Comparison of ENCODE assay signal across 22 cellular contexts in genomic region chr9:121301881-121302286, GRCh38. TPM values are rescaled to one million over a fixed set of nuclear protein-coding genes. Genes with fewer than 3 reads are reported as not detected.
DNase-seq lines count a peak whose midpoint lies in the region; ATAC-seq and TF ChIP-seq lines count a peak whose summit lies in the region.
"Had no signal": no experiment of that assay in that cellular context is flagged by ENCODE, and none has a peak within 500 bp of the region (broad histone marks: within the 10 kb centered on the region; RNA-seq: fewer than 3 reads in every experiment).

No MANE protein-coding gene starts in this region.

- H3K4me3 ChIP-seq in adipocyte (ENCODE audit: low read length) (peak overlapping the region; percentile 82), esophagus squamous epithelium (peak overlapping the region in 3 of 4 donors; percentile 53 to 82 (median 79)), prostate gland (no peak overlapping the region), thoracic aorta (peak overlapping the region; percentile 74)
- H3K4me3 ChIP-seq: ovary, smooth muscle cell had no signal

- ATAC-seq in thoracic aorta (ENCODE audit: insufficient number of reproducible peaks, low FRiP score, low read depth): no peak
- no peak for ATAC-seq in activated CD4-positive, alpha-beta T cell treated with anti-CD3 and anti-CD28 coated beads for 36 hours
- no peak for ATAC-seq in activated T-helper 17 cell treated with anti-CD3 and anti-CD28 coated beads, Interleukin-2, amount 50 U/mL, for 72 hours (replicated peaks)
- ATAC-seq: activated T-cell treated with anti-CD3 and anti-CD28 coated beads, Interleukin-2, amount 50 U/mL, for 72 hours; esophagus mucosa; natural killer cell treated with Interleukin-12 subunit alpha and Interleukin-12 subunit beta and Interleukin-15 and Interleukin-18, amount 100 ng/mL, for 72 hours; Panc1; stimulated activated naive B cell treated with anti-CD40 and anti-IgM and Interleukin-4, amounts not matched to agents 10 μg/mL and 1 μg/mL and 100 μg/mL, for 72 hours had no signal

- H3K4me1 ChIP-seq in adipocyte (ENCODE audit: control insufficient read depth, insufficient read depth, low read length) (peaks cover 79% of the 10 kb centered on the region), esophagus squamous epithelium (peaks cover 49 to 94% (median 74%) of the 10 kb centered on the region in 3 donors), prostate gland (replicated peaks) (peaks cover 4% of the 10 kb centered on the region), thoracic aorta (ENCODE audit: control insufficient read depth in 1 of 2, low read depth in 2 of 2) (peaks cover 71 to 93% of the 10 kb centered on the region in 2 donors)

- POLR2A ChIA-PET in activated CD4-positive, alpha-beta T cell treated with anti-CD3 and anti-CD28 coated beads for 36 hours (lab: Charles Lee): no interaction called here

- WGBS in esophagus squamous epithelium, 2 donors: 93% methylated on average over 7 of the region's 11 CpGs; no CpG with 5 or more reads in 1 of the 2 donors
- WGBS in prostate gland: 92% methylated on average over 11 of the region's 11 CpGs

- H3K27ac ChIP-seq in esophagus squamous epithelium (peak overlapping the region; percentile 66 to 95 (median 89)), prostate gland (peak overlapping the region; percentile 81 to 84), thoracic aorta (peak overlapping the region; percentile 69 to 91)
- H3K27ac ChIP-seq: ovary had no signal

- H3K9me3 ChIP-seq in adipocyte (ENCODE audit: control insufficient read depth, low read length): no peaks in the 10 kb centered on the region
- H3K9me3 ChIP-seq in esophagus squamous epithelium: no peaks in the 10 kb centered on the region
- H3K9me3 ChIP-seq in prostate gland: no peaks in the 10 kb centered on the region
- H3K9me3 ChIP-seq in thoracic aorta: no peaks in the 10 kb centered on the region
- H3K9me3 ChIP-seq: ovary had no signal

- peaks cover 15% of the 10 kb centered on the region for H3K27me3 Mint-ChIP-seq in activated CD4-positive, alpha-beta T cell treated with anti-CD3 and anti-CD28 coated beads for 36 hours
- H3K27me3 Mint-ChIP-seq in activated T-helper 17 cell treated with anti-CD3 and anti-CD28 coated beads, Interleukin-2, amount 50 U/mL, for 72 hours: peaks cover 24% of the 10 kb centered on the region

- CTCF ChIA-PET in activated CD4-positive, alpha-beta T cell treated with anti-CD3 and anti-CD28 coated beads for 36 hours (lab: Charles Lee): interaction anchor here (0.8 kb wide), 1 partner anchor 154 kb away, joined by 3 read pairs; no protein-coding TSS in a partner anchor

- H3K36me3 Mint-ChIP-seq in activated CD4-positive, alpha-beta T cell treated with anti-CD3 and anti-CD28 coated beads for 36 hours (ENCODE audit: low read depth): no peaks in the 10 kb centered on the region
- H3K36me3 Mint-ChIP-seq in activated T-helper 17 cell treated with anti-CD3 and anti-CD28 coated beads, Interleukin-2, amount 50 U/mL, for 72 hours (ENCODE audit: low read depth): no peaks in the 10 kb centered on the region
- H3K36me3 Mint-ChIP-seq: activated naive CD4-positive, alpha-beta T cell treated with anti-CD3 and anti-CD28 coated beads, Interleukin-2, amount 50 U/mL, for 24 hours; natural killer cell treated with Interleukin-12 subunit alpha and Interleukin-12 subunit beta and Interleukin-15 and Interleukin-18, amount 100 ng/mL, for 72 hours had no signal

- DNase-seq in adipocyte (ENCODE audit: low read depth): no peak
- no peak for DNase-seq in esophagus squamous epithelium (lab: John Stamatoyannopoulos, UW)
- no peak for DNase-seq in prostate gland (ENCODE audit: low spot score)
- DNase-seq in thoracic aorta (ENCODE audit: low spot score): no peak
- no peak for DNase-seq in NCI-H2029 (lab: John Stamatoyannopoulos, UW)
- DNase-seq in retina: no peak
- no peak for DNase-seq in activated CD4-positive, alpha-beta T cell treated with anti-CD3 and anti-CD28 coated beads for 36 hours
- DNase-seq: activated T-cell treated with anti-CD3 and anti-CD28 coated beads, Interleukin-2, amount 50 U/mL, for 72 hours; effector CD8-positive, alpha-beta T cell; kidney; NCI-H1417; NCI-H510A treated with DMSO at 0.1 percent for 48 hours; stimulated activated CD4-positive, alpha-beta T cell treated with anti-CD3 and anti-CD28 coated beads, Interleukin-2, amount 100 ng/mL, for 48 hours; stimulated activated naive B cell treated with anti-CD40 and anti-IgM and Interleukin-4, amounts not matched to agents 10 μg/mL and 1 μg/mL and 100 μg/mL, for 72 hours had no signal

- TF ChIP-seq CTCF in esophagus squamous epithelium (IDR thresholded peaks at IDR 0.05) (no peak), prostate gland (IDR thresholded peaks at IDR 0.05) (no peak), thoracic aorta (IDR thresholded peaks at IDR 0.05) (no peak)

- no peak for TF ChIP-seq POLR2A in esophagus squamous epithelium (IDR thresholded peaks at IDR 0.05)
- no peak for TF ChIP-seq POLR2A in prostate gland (IDR thresholded peaks at IDR 0.05)

- H3K36me3 ChIP-seq in adipocyte (ENCODE audit: control insufficient read depth, insufficient read depth, low read length, severe bottlenecking) (peaks cover 37% of the 10 kb centered on the region), esophagus squamous epithelium (peaks cover 0 to 52% (median 18%) of the 10 kb centered on the region in 3 donors), prostate gland (no peaks in the 10 kb centered on the region), thoracic aorta (peaks cover 44% of the 10 kb centered on the region)
- H3K36me3 ChIP-seq: ovary had no signal

- H3K27ac Mint-ChIP-seq in activated CD4-positive, alpha-beta T cell treated with anti-CD3 and anti-CD28 coated beads for 36 hours: no peak overlapping the region
- no peak overlapping the region for H3K27ac Mint-ChIP-seq in activated T-helper 17 cell treated with anti-CD3 and anti-CD28 coated beads, Interleukin-2, amount 50 U/mL, for 72 hours
- H3K27ac Mint-ChIP-seq: activated naive CD4-positive, alpha-beta T cell treated with anti-CD3 and anti-CD28 coated beads, Interleukin-2, amount 50 U/mL, for 24 hours; activated T-cell treated with anti-CD3 and anti-CD28 coated beads, Interleukin-2, amount 50 U/mL, for 72 hours; CD14-positive monocyte; natural killer cell treated with Interleukin-12 subunit alpha and Interleukin-12 subunit beta and Interleukin-15 and Interleukin-18, amount 100 ng/mL, for 72 hours; stimulated activated naive B cell treated with anti-CD40 and anti-IgM and Interleukin-4, amounts not matched to agents 10 μg/mL and 1 μg/mL and 100 μg/mL, for 72 hours had no signal

- H3K4me1 Mint-ChIP-seq in activated CD4-positive, alpha-beta T cell treated with anti-CD3 and anti-CD28 coated beads for 36 hours: peaks cover 12% of the 10 kb centered on the region
- H3K4me1 Mint-ChIP-seq in activated T-helper 17 cell treated with anti-CD3 and anti-CD28 coated beads, Interleukin-2, amount 50 U/mL, for 72 hours: peaks cover 11% of the 10 kb centered on the region

- H3K27me3 ChIP-seq in adipocyte (replicated peaks; ENCODE audit: control insufficient read depth, insufficient read depth, low read length): no peaks in the 10 kb centered on the region
- H3K27me3 ChIP-seq in esophagus squamous epithelium: no peaks in the 10 kb centered on the region
- no peaks in the 10 kb centered on the region for H3K27me3 ChIP-seq in prostate gland (replicated peaks; ENCODE audit: insufficient read depth)
- H3K27me3 ChIP-seq in thoracic aorta (replicated peaks; ENCODE audit: insufficient read depth): no peaks in the 10 kb centered on the region
- H3K27me3 ChIP-seq: ovary had no signal

- H3K4me3 Mint-ChIP-seq in activated CD4-positive, alpha-beta T cell treated with anti-CD3 and anti-CD28 coated beads for 36 hours: no peak overlapping the region
- H3K4me3 Mint-ChIP-seq in activated T-helper 17 cell treated with anti-CD3 and anti-CD28 coated beads, Interleukin-2, amount 50 U/mL, for 72 hours: no peak overlapping the region
- H3K4me3 Mint-ChIP-seq: activated naive CD4-positive, alpha-beta T cell treated with anti-CD3 and anti-CD28 coated beads, Interleukin-2, amount 50 U/mL, for 24 hours; activated T-cell treated with anti-CD3 and anti-CD28 coated beads, Interleukin-2, amount 50 U/mL, for 72 hours; CD14-positive monocyte; natural killer cell treated with Interleukin-12 subunit alpha and Interleukin-12 subunit beta and Interleukin-15 and Interleukin-18, amount 100 ng/mL, for 72 hours; stimulated activated naive B cell treated with anti-CD40 and anti-IgM and Interleukin-4, amounts not matched to agents 10 μg/mL and 1 μg/mL and 100 μg/mL, for 72 hours had no signal

- H3K9me3 Mint-ChIP-seq in activated CD4-positive, alpha-beta T cell treated with anti-CD3 and anti-CD28 coated beads for 36 hours (ENCODE audit: low read depth): no peaks in the 10 kb centered on the region
- H3K9me3 Mint-ChIP-seq in activated T-helper 17 cell treated with anti-CD3 and anti-CD28 coated beads, Interleukin-2, amount 50 U/mL, for 72 hours: no peaks in the 10 kb centered on the region
- H3K9me3 Mint-ChIP-seq: activated naive CD4-positive, alpha-beta T cell treated with anti-CD3 and anti-CD28 coated beads, Interleukin-2, amount 50 U/mL, for 24 hours; activated T-cell treated with anti-CD3 and anti-CD28 coated beads, Interleukin-2, amount 50 U/mL, for 72 hours; CD14-positive monocyte; natural killer cell treated with Interleukin-12 subunit alpha and Interleukin-12 subunit beta and Interleukin-15 and Interleukin-18, amount 100 ng/mL, for 72 hours; stimulated activated naive B cell treated with anti-CD40 and anti-IgM and Interleukin-4, amounts not matched to agents 10 μg/mL and 1 μg/mL and 100 μg/mL, for 72 hours had no signal

- peak overlapping the region; percentile 60 for H3K9ac ChIP-seq in adipocyte (ENCODE audit: low read length)

- intact Hi-C loops in esophagus squamous epithelium (cut with DNase I) (loop anchor here (10.0 kb wide), 1 partner anchor 87 kb away; no protein-coding TSS in a partner anchor), prostate gland (cut with DNase I) (no loop called here)
- intact Hi-C loops in activated CD4-positive, alpha-beta T cell treated with anti-CD3 and anti-CD28 coated beads for 36 hours (cut with DNase I, micrococcal nuclease): loop anchor here in 1 of 2 experiments (10.0 kb wide), 1 partner anchor 87 kb away; no protein-coding TSS in a partner anchor

RNA-seq across cellular contexts. Expression of gene GSN, which starts 33.9 kb away (rescaled TPM):
- total RNA-seq in esophagus squamous epithelium: 1,000 to 10,000 TPM in 2 of 4 donors, 100 to 1,000 TPM in 2; 287 to 1,151 (median 926) TPM
- 100 to 1,000 TPM; 390 to 690 TPM for total RNA-seq in prostate gland
- 1,000 to 10,000 TPM; 3,187 to 4,234 TPM for total RNA-seq in thoracic aorta
- 1 to 10 TPM; 1.7 to 1.9 TPM for total RNA-seq in activated CD4-positive, alpha-beta T cell treated with anti-CD3 and anti-CD28 coated beads for 36 hours
- total RNA-seq in activated T-helper 17 cell treated with anti-CD3 and anti-CD28 coated beads, Interleukin-2, amount 50 U/mL, for 72 hours: 1 to 10 TPM; 5.1 to 5.6 TPM

Comparison
In these comparisons a context has a peak if more than half of its experiments do, and no peak if none do; other contexts are left out.
1. H3K4me3 ChIP-seq: peak in adipocyte (single experiment), esophagus squamous epithelium (3 of 4) and thoracic aorta (single experiment); none in prostate gland (0 of 2).
2. RNA of gene GSN, which starts 33.9 kb away (total RNA-seq): 3,187 to 4,234 TPM in thoracic aorta, 287 to 1,151 TPM in esophagus squamous epithelium and 390 to 690 TPM in prostate gland; 5.1 to 5.6 TPM in activated T-helper 17 cell treated with anti-CD3 and anti-CD28 coated beads, Interleukin-2, amount 50 U/mL, for 72 hours and 1.7 to 1.9 TPM in activated CD4-positive, alpha-beta T cell treated with anti-CD3 and anti-CD28 coated beads for 36 hours; every median in the first group is over 10 times any median in the second.
3. Peak in every context shown above with its lines, with median percentiles within 50 percentile points of each other: H3K27ac ChIP-seq.